ENCODE assay signal across 1 cellular context in genomic region chr1:9538669-9539164, GRCh38.
TF ChIP-seq lines count a peak whose summit lies in the region.

No MANE protein-coding gene starts in this region.

TF ChIP-seq in GM23338, 12 proteins besides CTCF, POLR2A, EP300 and RAD21 (continued from another document):
- TF ChIP-seq, protein P1, sequence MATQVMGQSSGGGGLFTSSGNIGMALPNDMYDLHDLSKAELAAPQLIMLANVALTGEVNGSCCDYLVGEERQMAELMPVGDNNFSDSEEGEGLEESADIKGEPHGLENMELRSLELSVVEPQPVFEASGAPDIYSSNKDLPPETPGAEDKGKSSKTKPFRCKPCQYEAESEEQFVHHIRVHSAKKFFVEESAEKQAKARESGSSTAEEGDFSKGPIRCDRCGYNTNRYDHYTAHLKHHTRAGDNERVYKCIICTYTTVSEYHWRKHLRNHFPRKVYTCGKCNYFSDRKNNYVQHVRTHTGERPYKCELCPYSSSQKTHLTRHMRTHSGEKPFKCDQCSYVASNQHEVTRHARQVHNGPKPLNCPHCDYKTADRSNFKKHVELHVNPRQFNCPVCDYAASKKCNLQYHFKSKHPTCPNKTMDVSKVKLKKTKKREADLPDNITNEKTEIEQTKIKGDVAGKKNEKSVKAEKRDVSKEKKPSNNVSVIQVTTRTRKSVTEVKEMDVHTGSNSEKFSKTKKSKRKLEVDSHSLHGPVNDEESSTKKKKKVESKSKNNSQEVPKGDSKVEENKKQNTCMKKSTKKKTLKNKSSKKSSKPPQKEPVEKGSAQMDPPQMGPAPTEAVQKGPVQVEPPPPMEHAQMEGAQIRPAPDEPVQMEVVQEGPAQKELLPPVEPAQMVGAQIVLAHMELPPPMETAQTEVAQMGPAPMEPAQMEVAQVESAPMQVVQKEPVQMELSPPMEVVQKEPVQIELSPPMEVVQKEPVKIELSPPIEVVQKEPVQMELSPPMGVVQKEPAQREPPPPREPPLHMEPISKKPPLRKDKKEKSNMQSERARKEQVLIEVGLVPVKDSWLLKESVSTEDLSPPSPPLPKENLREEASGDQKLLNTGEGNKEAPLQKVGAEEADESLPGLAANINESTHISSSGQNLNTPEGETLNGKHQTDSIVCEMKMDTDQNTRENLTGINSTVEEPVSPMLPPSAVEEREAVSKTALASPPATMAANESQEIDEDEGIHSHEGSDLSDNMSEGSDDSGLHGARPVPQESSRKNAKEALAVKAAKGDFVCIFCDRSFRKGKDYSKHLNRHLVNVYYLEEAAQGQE (IDR thresholded peaks at IDR 0.05; ENCODE audit: unreplicated experiment) = no peak
